In genomic region chr4:69360271-69360670, GRCh38 we compare ENCODE assay signal across 21 cellular contexts.
DNase-seq lines count a peak whose midpoint lies in the region; ATAC-seq, FAIRE-seq and TF ChIP-seq lines count a peak whose summit lies in the region.
"Had no signal": no experiment of that assay in that cellular context is flagged by ENCODE, and none has a peak within 500 bp of the region (broad histone marks: within the 10 kb centered on the region; RNA-seq: fewer than 3 reads in every experiment).

No MANE protein-coding gene starts in this region.

- no peaks in the 10 kb centered on the region for H3K27me3 Mint-ChIP-seq in progenitor cell of endocrine pancreas

- H3K27me3 ChIP-seq in HepG2 (ENCODE audit: control insufficient read depth in 1 of 2, insufficient read depth in 2 of 2, low read length in 2 of 2) (no peaks in the 10 kb centered on the region; a peak in 1 of 5 replicates), spleen (replicated peaks in 1 of 7) (no peaks in the 10 kb centered on the region), PC-9 (ENCODE audit: insufficient read depth, low read depth) (no peaks in the 10 kb centered on the region)
- H3K27me3 ChIP-seq: BE2C had no signal

- H3K9me2 ChIP-seq in PC-9 (ENCODE audit: insufficient read depth) = no peaks in the 10 kb centered on the region
- H3K9me2 ChIP-seq: SK-N-SH had no signal

- POLR2A ChIA-PET in HepG2 (lab: Yijun Ruan, JAX) (no interaction called here), PC-9 (lab: Charles Lee; ENCODE audit: unreplicated experiment) (no interaction called here)

- DNase-seq in amniotic epithelial cell (ENCODE audit: low read depth) = peak; percentile 10
- DNase-seq in HepG2 (ENCODE audit: low spot score) = no peak
- no peak for DNase-seq in progenitor cell of endocrine pancreas (ENCODE audit: low spot score, unreplicated experiment)
- no peak for DNase-seq in erythroblast (lab: John Stamatoyannopoulos, UW)
- no peak for DNase-seq in spleen
- no peak for DNase-seq in activated naive CD4-positive, alpha-beta T cell treated with anti-CD3 and anti-CD28 coated beads, Interleukin-2, amount 50 U/mL, for 72 hours (ENCODE audit: low spot score in 2 of 2)
- no peak for DNase-seq in PC-9
- DNase-seq: BE2C, EL, IMR-90, NCI-H1694 treated with DMSO at 0.1 percent for 48 hours, NCI-H2081 treated with DMSO at 0.1 percent for 48 hours, NCI-H2171 treated with DMSO at 0.1 percent for 48 hours, NCI-H524 treated with DMSO at 0.1 percent for 48 hours, NCI-H82, RPMI8226, SHP77, SK-N-SH had no signal

- WGBS in HepG2 (ENCODE audit: low lambda C conversion rate) = 0% methylated on average over 1 of the region's 1 CpG
- 75 to 90% (median 79%) methylated on average over 1 of the region's 1 CpG for WGBS in spleen, 5 donors

- H3K79me2 ChIP-seq in HepG2 (ENCODE audit: insufficient read depth, low read length) (no peaks in the 10 kb centered on the region), PC-9 (ENCODE audit: low read depth) (no peaks in the 10 kb centered on the region)

- H3K9me3 ChIP-seq in HepG2 (ENCODE audit: low read length) (no peaks in the 10 kb centered on the region), spleen (no peaks in the 10 kb centered on the region), PC-9 (ENCODE audit: insufficient read depth, low read depth) (no peaks in the 10 kb centered on the region)
- H3K9me3 ChIP-seq: BE2C, SK-N-SH had no signal

- FAIRE-seq in HepG2 (lab: Jason Lieb, UNC) = no peak
- FAIRE-seq: H1, HTR-8/SVneo had no signal

- TF ChIP-seq RAD21 in HepG2 (CRISPR knock-in tag; IDR thresholded peaks at IDR 0.05) = no peak

- H3K4me3 Mint-ChIP-seq in progenitor cell of endocrine pancreas (ENCODE audit: low read depth) = peak overlapping the region; percentile 20

- H3K4me2 ChIP-seq in HepG2 (ENCODE audit: low read depth, low read length) (no peak overlapping the region), PC-9 (no peak overlapping the region)
- H3K4me2 ChIP-seq: KMS-11, SK-N-SH had no signal

- H3F3A ChIP-seq in PC-9 (ENCODE audit: insufficient read depth, low read depth) = no peaks in the 10 kb centered on the region

- no peaks in the 10 kb centered on the region for H3K36me3 Mint-ChIP-seq in progenitor cell of endocrine pancreas (ENCODE audit: insufficient read depth)
- H3K36me3 Mint-ChIP-seq in activated naive CD4-positive, alpha-beta T cell treated with anti-CD3 and anti-CD28 coated beads, Interleukin-2, amount 50 U/mL, for 72 hours = no peaks in the 10 kb centered on the region

- no peaks in the 10 kb centered on the region for H3K4me1 ChIP-seq in HepG2 (ENCODE audit: insufficient read depth, low read length)
- H3K4me1 ChIP-seq in spleen = no peaks in the 10 kb centered on the region
- H3K4me1 ChIP-seq in PC-9 (replicated peaks; ENCODE audit: insufficient read depth) = no peaks in the 10 kb centered on the region
- H3K4me1 ChIP-seq: BE2C had no signal

- in situ Hi-C loops in HepG2 (cut with HindIII; ENCODE audit: extremely low pct_ligation_motif_present, low pct_unique_long_range_greater_than_20kb) = no loop called here

- H3K27ac Mint-ChIP-seq in progenitor cell of endocrine pancreas = peak overlapping the region; percentile 81
- H3K27ac Mint-ChIP-seq in activated naive CD4-positive, alpha-beta T cell treated with anti-CD3 and anti-CD28 coated beads, Interleukin-2, amount 50 U/mL, for 72 hours = no peak overlapping the region

- peaks cover 17% of the 10 kb centered on the region for H3K4me1 Mint-ChIP-seq in progenitor cell of endocrine pancreas (ENCODE audit: low read depth)

- ATAC-seq in HepG2 = no peak
- no peak for ATAC-seq in activated naive CD4-positive, alpha-beta T cell treated with anti-CD3 and anti-CD28 coated beads, Interleukin-2, amount 50 U/mL, for 72 hours

- peaks cover 17% of the 10 kb centered on the region for H3K9me3 Mint-ChIP-seq in progenitor cell of endocrine pancreas (ENCODE audit: low read depth)
- H3K9me3 Mint-ChIP-seq in activated naive CD4-positive, alpha-beta T cell treated with anti-CD3 and anti-CD28 coated beads, Interleukin-2, amount 50 U/mL, for 72 hours = peaks cover 0 to 4% of the 10 kb centered on the region in 2 donors

- no peak overlapping the region for H3K9ac ChIP-seq in HepG2 (ENCODE audit: insufficient read depth, low read depth, low read length)
- H3K9ac ChIP-seq: KMS-11, SK-N-SH had no signal

- H3K36me3 ChIP-seq in HepG2 (replicated peaks in 1 of 2; ENCODE audit: control insufficient read depth in 1 of 2, insufficient read depth in 2 of 2, low read length in 2 of 2) = no peaks in the 10 kb centered on the region
- H3K36me3 ChIP-seq in spleen = no peaks in the 10 kb centered on the region
- no peaks in the 10 kb centered on the region for H3K36me3 ChIP-seq in PC-9 (ENCODE audit: low read depth)
- H3K36me3 ChIP-seq: BE2C had no signal

- no peak for TF ChIP-seq POLR2A in HepG2 (IDR thresholded peaks at IDR 0.05; ENCODE audit: insufficient read depth in 1 of 2, low read depth in 2 of 2, low read length in 2 of 2)
- no peak for TF ChIP-seq POLR2A in erythroblast (IDR thresholded peaks at IDR 0.05; ENCODE audit: low read length)
- no peak for TF ChIP-seq POLR2A in spleen (IDR thresholded peaks at IDR 0.05)

- BruUV-seq in HepG2 (replicated peaks; lab: Mats Ljungman, UMichigan) (no TSS peak), PC-9 (replicated peaks; lab: Mats Ljungman, UMichigan) (no TSS peak)

- no peak overlapping the region for H2AFZ ChIP-seq in HepG2 (ENCODE audit: low read length)
- H2AFZ ChIP-seq in PC-9 = no peak overlapping the region

- H4K20me1 ChIP-seq in HepG2 (ENCODE audit: insufficient read depth, low read length) (no peaks in the 10 kb centered on the region), PC-9 (ENCODE audit: insufficient read depth) (no peaks in the 10 kb centered on the region)

- CTCF ChIA-PET in HepG2 (lab: Yijun Ruan, JAX; ENCODE audit: low intra/inter-chr PET ratio, low total read pairs) = no interaction called here
- CTCF ChIA-PET in PC-9 (lab: Charles Lee) = no interaction called here

- H3K4me3 ChIP-seq in HepG2 (replicated peaks in 1 of 3; ENCODE audit: insufficient read depth in 1 of 3, low read depth in 2 of 3, low read length in 3 of 3) = no peak overlapping the region
- H3K4me3 ChIP-seq in spleen = no peak overlapping the region
- no peak overlapping the region for H3K4me3 ChIP-seq in PC-9

- intact Hi-C loops in HepG2 (cut with micrococcal nuclease; ENCODE audit: unreplicated experiment) (no loop called here), spleen (cut with DNase I; ENCODE audit: low total_unique reads) (no loop called here), PC-9 (cut with micrococcal nuclease; ENCODE audit: unreplicated experiment) (no loop called here)

- no peak overlapping the region for H3K27ac ChIP-seq in HepG2 (ENCODE audit: extremely low read length, insufficient read depth, low read length)
- no peak overlapping the region for H3K27ac ChIP-seq in spleen
- H3K27ac ChIP-seq in PC-9 = no peak overlapping the region
- H3K27ac ChIP-seq: KMS-11 had no signal

- no peak for TF ChIP-seq CTCF in HepG2 (CRISPR knock-in tag; IDR thresholded peaks at IDR 0.05)
- TF ChIP-seq CTCF in progenitor cell of endocrine pancreas (IDR thresholded peaks at IDR 0.05; ENCODE audit: unreplicated experiment) = no peak
- no peak for TF ChIP-seq CTCF in spleen (IDR thresholded peaks at IDR 0.05 in 8 of 11, conservative IDR thresholded peaks at IDR 0.05 in 3 of 11)
- no peak for TF ChIP-seq CTCF in PC-9 (conservative IDR thresholded peaks at IDR 0.05)

- TF ChIP-seq EP300 in HepG2 (IDR thresholded peaks at IDR 0.05; ENCODE audit: low read depth in 2 of 2, low read length in 2 of 2) (no peak), HepG2 (CRISPR knock-in tag; IDR thresholded peaks at IDR 0.05; ENCODE audit: borderline replicate concordance) (no peak)

TF ChIP-seq in HepG2, 621 proteins besides CTCF, POLR2A, EP300 and RAD21:
- TF ChIP-seq MAFK (conservative IDR thresholded peaks at IDR 0.05 in 1 of 2, IDR thresholded peaks at IDR 0.05 in 1 of 2; ENCODE audit: low read length in 2 of 2) = peak; percentile 26 to 39; a peak in 1 of 4 replicates
- no peak for TF ChIP-seq ZBTB49 (CRISPR knock-in tag; IDR thresholded peaks at IDR 0.05; ENCODE audit: borderline replicate concordance)
TF ChIP-seq in HepG2: peak in this region for 1.
